ENCODE assay signal across 17 cellular contexts in the genomic region with DNA sequence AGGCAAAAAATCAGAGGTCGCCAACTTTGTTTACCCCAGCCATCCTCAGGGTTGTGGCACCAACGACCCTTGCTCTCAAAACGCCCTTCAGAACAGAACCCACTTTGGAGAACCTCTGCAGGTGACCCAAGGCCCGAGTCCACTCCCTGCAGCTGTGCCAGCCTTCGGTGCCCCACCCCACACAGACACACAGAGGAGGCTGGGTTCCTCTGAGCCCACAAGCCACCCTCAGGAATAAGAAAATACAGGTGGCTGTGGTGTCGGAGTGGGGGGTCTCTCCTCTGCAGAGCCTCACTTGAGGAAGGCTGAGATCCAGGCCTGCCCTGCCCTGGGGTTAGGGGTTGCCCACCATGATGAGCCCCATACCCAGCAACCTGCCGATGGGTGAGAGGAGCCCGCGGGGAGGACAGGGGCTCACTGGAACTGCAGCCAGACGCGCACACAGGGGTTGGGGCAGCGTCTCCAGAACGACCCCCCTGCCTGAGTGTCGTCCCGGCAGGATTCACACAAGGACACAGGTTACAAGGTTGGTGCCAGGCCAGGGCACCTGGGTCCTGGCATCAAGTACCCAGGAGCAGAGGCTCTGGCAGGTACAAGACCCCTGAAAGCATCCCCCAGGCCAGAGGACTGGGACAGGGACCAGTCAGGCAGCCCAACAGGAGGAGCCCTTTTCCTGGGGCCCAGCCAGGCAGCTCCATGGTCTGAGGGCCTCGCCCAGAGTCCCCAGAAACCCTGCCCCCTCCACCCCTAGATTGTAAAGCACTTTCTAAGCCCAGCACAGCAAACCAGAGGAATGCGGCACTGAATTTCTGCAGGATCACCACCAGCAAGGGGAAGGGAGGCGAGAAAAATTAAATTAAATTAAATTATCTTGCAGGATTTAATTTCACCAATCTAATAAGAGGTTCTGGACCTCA. TPM values are rescaled to one million over a fixed set of nuclear protein-coding genes. Genes with fewer than 3 reads are reported as not detected.
DNase-seq lines count a peak whose midpoint lies in the region; ATAC-seq and TF ChIP-seq lines count a peak whose summit lies in the region.
"Had no signal": no experiment of that assay in that cellular context is flagged by ENCODE, and none has a peak within 500 bp of the region (broad histone marks: within the 10 kb centered on the region; RNA-seq: fewer than 3 reads in every experiment).

No MANE protein-coding gene starts in this region.

- DNase-seq in Caco-2, result no peak
- peak; percentile 64 for DNase-seq in H7
- no peak for DNase-seq in central memory CD8-positive, alpha-beta T cell (ENCODE audit: low spot score in 2 of 2)
- no peak for DNase-seq in neural crest cell (ENCODE audit: low read depth, low spot score)
- DNase-seq in hippocampal formation (lab: John Stamatoyannopoulos, UW), result no peak
- DNase-seq in MG63, result no peak
- DNase-seq in CD1c-positive myeloid dendritic cell (ENCODE audit: extremely low spot score), result no peak
- no peak for DNase-seq in NCI-H2196 treated with DMSO at 0.1 percent for 48 hours (lab: John Stamatoyannopoulos, UW; ENCODE audit: unreplicated experiment)
- DNase-seq: activated CD4-positive, alpha-beta T cell treated with anti-CD3 and anti-CD28 coated beads, Interleukin-2, amount 50 U/mL, for 4 hours; C1 segment of cervical spinal cord; naive B cell; NCI-H1436; NCI-H2171; Right ventricle myocardium superior; stimulated activated CD4-positive, alpha-beta T cell treated with anti-CD3 and anti-CD28 coated beads, Interleukin-4, amount 100 ng/mL, for 24 hours; T-helper 1 cell had no signal

- H3K27ac Mint-ChIP-seq in Caco-2 (ENCODE audit: unreplicated experiment) (peak overlapping the region; percentile 85), neural crest cell (ENCODE audit: unreplicated experiment) (no peak overlapping the region)
- H3K27ac Mint-ChIP-seq in central memory CD8-positive, alpha-beta T cell (ENCODE audit: low read depth), result no peak overlapping the region

- intact Hi-C loops in Caco-2 (cut with micrococcal nuclease; ENCODE audit: unreplicated experiment), result no loop called here

- H3K9me3 Mint-ChIP-seq in Caco-2 (ENCODE audit: unreplicated experiment), result no peaks in the 10 kb centered on the region
- H3K9me3 Mint-ChIP-seq in central memory CD8-positive, alpha-beta T cell, result no peaks in the 10 kb centered on the region
- no peaks in the 10 kb centered on the region for H3K9me3 Mint-ChIP-seq in neural crest cell
- H3K9me3 Mint-ChIP-seq: naive B cell had no signal

- H3K4me1 Mint-ChIP-seq in Caco-2 (ENCODE audit: low read depth, unreplicated experiment), result no peaks in the 10 kb centered on the region
- H3K4me1 Mint-ChIP-seq in central memory CD8-positive, alpha-beta T cell, result peaks cover 30% of the 10 kb centered on the region
- peaks cover 26% of the 10 kb centered on the region for H3K4me1 Mint-ChIP-seq in neural crest cell

- no TSS peak for BruUV-seq in Caco-2 (replicated peaks; lab: Mats Ljungman, UMichigan)

- H3K36me3 Mint-ChIP-seq in Caco-2 (ENCODE audit: insufficient read depth, unreplicated experiment) (peaks cover 7% of the 10 kb centered on the region), neural crest cell (ENCODE audit: low read depth) (no peaks in the 10 kb centered on the region)
- peaks cover 4% of the 10 kb centered on the region for H3K36me3 Mint-ChIP-seq in central memory CD8-positive, alpha-beta T cell (ENCODE audit: insufficient read depth)
- H3K36me3 Mint-ChIP-seq: naive B cell had no signal

- H3K36me3 ChIP-seq in Caco-2 (ENCODE audit: control insufficient read depth, insufficient read depth, low read length) (no peaks in the 10 kb centered on the region), H7 (replicated peaks; ENCODE audit: control insufficient read depth, insufficient read depth, low read length) (no peaks in the 10 kb centered on the region), MG63 (peaks cover 9% of the 10 kb centered on the region)

- ATAC-seq in central memory CD8-positive, alpha-beta T cell (replicated peaks; ENCODE audit: extremely low read depth, poor library complexity, severe bottlenecking), result no peak

- H3K9me3 ChIP-seq in Caco-2 (no peaks in the 10 kb centered on the region), MG63 (no peaks in the 10 kb centered on the region)

- POLR2A ChIA-PET in Caco-2 (lab: Charles Lee), result no interaction called here

- no peak overlapping the region for H3K4me3 ChIP-seq in Caco-2 (ENCODE audit: low read depth, low read length)
- no peak overlapping the region for H3K4me3 ChIP-seq in H7 (ENCODE audit: insufficient read depth, low read depth, low read length)
- no peak overlapping the region for H3K4me3 ChIP-seq in MG63
- H3K4me3 ChIP-seq: coronary artery had no signal

- no peak overlapping the region for H3K4me3 Mint-ChIP-seq in Caco-2 (ENCODE audit: unreplicated experiment)
- peak overlapping the region; percentile 27 for H3K4me3 Mint-ChIP-seq in central memory CD8-positive, alpha-beta T cell
- peak overlapping the region; percentile 41 for H3K4me3 Mint-ChIP-seq in neural crest cell

- H3K4me1 ChIP-seq in Caco-2, result peaks cover 30% of the 10 kb centered on the region

- CTCF ChIA-PET in Caco-2 (lab: Charles Lee), result no interaction called here

- H3K27me3 ChIP-seq in Caco-2 (replicated peaks; ENCODE audit: control insufficient read depth, insufficient read depth, low read length), result no peaks in the 10 kb centered on the region
- no peaks in the 10 kb centered on the region for H3K27me3 ChIP-seq in H7 (ENCODE audit: control insufficient read depth, insufficient read depth, low read length)
- no peaks in the 10 kb centered on the region for H3K27me3 ChIP-seq in MG63

- H3K27me3 Mint-ChIP-seq in Caco-2 (ENCODE audit: insufficient read depth, unreplicated experiment), result no peaks in the 10 kb centered on the region
- no peaks in the 10 kb centered on the region for H3K27me3 Mint-ChIP-seq in central memory CD8-positive, alpha-beta T cell
- H3K27me3 Mint-ChIP-seq in neural crest cell (ENCODE audit: low read depth), result no peaks in the 10 kb centered on the region

- no peak for TF ChIP-seq CTCF in Caco-2 (IDR thresholded peaks at IDR 0.05; ENCODE audit: insufficient read depth in 1 of 2, low read depth in 1 of 2, low read length in 1 of 2, severe bottlenecking in 1 of 2, unreplicated experiment in 1 of 2)
- TF ChIP-seq CTCF in neural crest cell (conservative IDR thresholded peaks at IDR 0.05), result no peak

RNA-seq across cellular contexts. Expression of a gene that starts 40.0 kb away (rescaled TPM):
- total RNA-seq in Caco-2 (2022) (20.3 and 22.0 TPM in 2 replicates), neural crest cell (8.1 and 8.6 TPM in 2 replicates)
- 16.6 and 19.3 TPM in 2 replicates for total RNA-seq in H7 (2014; rRNA removed; shearing (Covaris generic))
- total RNA-seq in MG63 (2014; rRNA removed; shearing (Covaris generic); ENCODE audit: low replicate concordance), result 13.4 and 22.4 TPM in 2 replicates
